Comparison of ENCODE assay signal across 14 cellular contexts in the genomic region with DNA sequence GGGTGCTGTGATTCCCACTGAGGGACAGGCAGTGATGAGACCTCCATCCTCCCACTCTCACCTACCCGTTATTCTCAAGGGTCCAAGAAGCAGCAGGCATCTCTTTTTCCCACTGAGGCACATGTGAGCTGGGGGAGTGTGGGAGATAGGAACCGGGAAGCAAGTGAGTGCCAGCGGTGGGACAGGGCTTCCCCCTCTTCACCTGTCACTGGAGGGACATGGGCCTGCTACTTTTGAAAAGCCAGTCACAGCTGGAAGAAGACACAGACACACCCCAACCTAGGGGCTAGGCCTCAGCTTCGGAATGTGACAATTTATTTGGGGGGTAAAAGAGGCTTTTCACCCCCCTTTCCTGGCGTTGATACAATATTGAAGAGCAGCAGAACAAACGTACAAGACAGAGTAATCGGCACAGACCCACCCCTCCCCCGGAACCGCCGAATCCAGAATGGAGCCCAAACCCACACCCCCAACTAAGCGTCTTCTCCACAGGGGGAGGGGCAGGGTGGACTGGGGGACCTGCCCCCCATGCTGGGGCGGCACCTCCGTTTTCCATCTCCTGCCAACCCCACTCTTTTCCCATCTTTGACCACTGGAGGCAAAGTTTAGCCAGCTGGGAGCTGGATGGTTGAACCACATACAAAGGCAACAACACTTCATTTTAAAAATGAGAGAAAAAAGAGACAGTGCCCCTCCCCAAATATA. TPM values are rescaled to one million over a fixed set of nuclear protein-coding genes. Genes with fewer than 3 reads are reported as not detected.
DNase-seq lines count a peak whose midpoint lies in the region; ATAC-seq and TF ChIP-seq lines count a peak whose summit lies in the region.
"Had no signal": no experiment of that assay in that cellular context is flagged by ENCODE, and none has a peak within 500 bp of the region (broad histone marks: within the 10 kb centered on the region; RNA-seq: fewer than 3 reads in every experiment).

No MANE protein-coding gene starts in this region.

- H3K9me3 Mint-ChIP-seq in activated naive CD8-positive, alpha-beta T cell treated with anti-CD3 and anti-CD28 coated beads for 36 hours: no peaks in the 10 kb centered on the region
- no peaks in the 10 kb centered on the region for H3K9me3 Mint-ChIP-seq in activated naive CD8-positive, alpha-beta T cell treated with anti-CD3 and anti-CD28 coated beads, Interleukin-2, amount 50 U/mL, for 24 hours
- H3K9me3 Mint-ChIP-seq: stimulated activated memory B cell treated with anti-CD40 and anti-IgM and Interleukin-4, amounts not matched to agents 10 μg/mL and 1 μg/mL and 100 μg/mL, for 72 hours had no signal

- no peak for ATAC-seq in activated naive CD8-positive, alpha-beta T cell treated with anti-CD3 and anti-CD28 coated beads, Interleukin-2, amount 50 U/mL, for 24 hours
- no peak for ATAC-seq in GM19395 (IDR thresholded peaks at IDR 0.05; ENCODE audit: unreplicated experiment)
- ATAC-seq in GM18519 (IDR thresholded peaks at IDR 0.05; ENCODE audit: low FRiP score, unreplicated experiment): no peak
- ATAC-seq: stimulated activated memory B cell treated with anti-CD40 and anti-IgM and Interleukin-4, amounts not matched to agents 10 μg/mL and 1 μg/mL and 100 μg/mL, for 72 hours had no signal

- no peak for DNase-seq in activated naive CD8-positive, alpha-beta T cell treated with anti-CD3 and anti-CD28 coated beads for 36 hours
- no peak for DNase-seq in activated naive CD8-positive, alpha-beta T cell treated with anti-CD3 and anti-CD28 coated beads, Interleukin-2, amount 50 U/mL, for 24 hours
- DNase-seq in Karpas-422: peak; percentile 65
- DNase-seq in choroid plexus epithelial cell (ENCODE audit: low read depth): no peak
- DNase-seq in sigmoid colon: peak; percentile 64
- no peak for DNase-seq in SW 1271 (lab: John Stamatoyannopoulos, UW)
- DNase-seq: activated gamma-delta T cell treated with Interleukin-2 at 50 U/mL for 16 hours, C1 segment of cervical spinal cord, NCI-H2029 treated with DMSO at 0.1 percent for 48 hours had no signal

- 64 to 76% methylated on average over 13 of the region's 13 CpGs for WGBS in sigmoid colon, 2 donors

- H3K4me1 Mint-ChIP-seq in activated naive CD8-positive, alpha-beta T cell treated with anti-CD3 and anti-CD28 coated beads for 36 hours: peaks cover 4% of the 10 kb centered on the region
- H3K4me1 Mint-ChIP-seq in activated naive CD8-positive, alpha-beta T cell treated with anti-CD3 and anti-CD28 coated beads, Interleukin-2, amount 50 U/mL, for 24 hours: no peaks in the 10 kb centered on the region

- H3K4me1 ChIP-seq in Karpas-422 (ENCODE audit: low read length): peaks cover 11% of the 10 kb centered on the region
- H3K4me1 ChIP-seq in sigmoid colon: peaks cover 0 to 54% (median 50%) of the 10 kb centered on the region in 4 donors

- TF ChIP-seq CTCF in choroid plexus epithelial cell (conservative IDR thresholded peaks at IDR 0.05; ENCODE audit: low read depth, low read length) (peak; percentile 41), sigmoid colon (IDR thresholded peaks at IDR 0.05) (no peak)

- H3K9me3 ChIP-seq in Karpas-422 (ENCODE audit: low read length): no peaks in the 10 kb centered on the region
- no peaks in the 10 kb centered on the region for H3K9me3 ChIP-seq in sigmoid colon

- no peaks in the 10 kb centered on the region for H3K9me2 ChIP-seq in Karpas-422 (replicated peaks; ENCODE audit: insufficient read depth, low read length)

- H3K4me3 ChIP-seq in Karpas-422 (ENCODE audit: low read length) (no peak overlapping the region), choroid plexus epithelial cell (ENCODE audit: low read depth, low read length) (no peak overlapping the region), sigmoid colon (no peak overlapping the region)

- H3K4me2 ChIP-seq in Karpas-422 (ENCODE audit: low read depth, low read length, poor library complexity, severe bottlenecking): no peak overlapping the region
- H3K4me2 ChIP-seq: KMS-11 had no signal

- TF ChIP-seq EP300 in sigmoid colon (IDR thresholded peaks at IDR 0.05): no peak

- peak overlapping the region; percentile 25 for H3K27ac Mint-ChIP-seq in activated naive CD8-positive, alpha-beta T cell treated with anti-CD3 and anti-CD28 coated beads for 36 hours
- no peak overlapping the region for H3K27ac Mint-ChIP-seq in activated naive CD8-positive, alpha-beta T cell treated with anti-CD3 and anti-CD28 coated beads, Interleukin-2, amount 50 U/mL, for 24 hours

- no peak overlapping the region for H3K9ac ChIP-seq in Karpas-422 (ENCODE audit: low read length)
- H3K9ac ChIP-seq: KMS-11, parathyroid adenoma had no signal

- H3K27me3 Mint-ChIP-seq in activated naive CD8-positive, alpha-beta T cell treated with anti-CD3 and anti-CD28 coated beads for 36 hours: no peaks in the 10 kb centered on the region
- H3K27me3 Mint-ChIP-seq in activated naive CD8-positive, alpha-beta T cell treated with anti-CD3 and anti-CD28 coated beads, Interleukin-2, amount 50 U/mL, for 24 hours: no peaks in the 10 kb centered on the region

- no peak overlapping the region for H2AFZ ChIP-seq in Karpas-422 (ENCODE audit: low read length)
- H2AFZ ChIP-seq: parathyroid adenoma had no signal

- no peaks in the 10 kb centered on the region for H3K79me2 ChIP-seq in Karpas-422 (ENCODE audit: low read length)
- H3K79me2 ChIP-seq: parathyroid adenoma had no signal

- H3K27me3 ChIP-seq in Karpas-422 (ENCODE audit: low read length): no peaks in the 10 kb centered on the region
- no peaks in the 10 kb centered on the region for H3K27me3 ChIP-seq in sigmoid colon

- H3K36me3 ChIP-seq in Karpas-422 (ENCODE audit: insufficient read depth, low read length) (no peaks in the 10 kb centered on the region), sigmoid colon (peaks cover 3 to 18% (median 12%) of the 10 kb centered on the region in 4 donors)

- no peak for TF ChIP-seq POLR2A in sigmoid colon (IDR thresholded peaks at IDR 0.05)

- H3K36me3 Mint-ChIP-seq in activated naive CD8-positive, alpha-beta T cell treated with anti-CD3 and anti-CD28 coated beads for 36 hours: peaks cover 2% of the 10 kb centered on the region
- no peaks in the 10 kb centered on the region for H3K36me3 Mint-ChIP-seq in activated naive CD8-positive, alpha-beta T cell treated with anti-CD3 and anti-CD28 coated beads, Interleukin-2, amount 50 U/mL, for 24 hours (ENCODE audit: low read depth)

- H4K20me1 ChIP-seq in Karpas-422 (ENCODE audit: insufficient read depth, low read depth, low read length): peaks cover 38% of the 10 kb centered on the region

- H3K4me3 Mint-ChIP-seq in activated naive CD8-positive, alpha-beta T cell treated with anti-CD3 and anti-CD28 coated beads for 36 hours: no peak overlapping the region
- H3K4me3 Mint-ChIP-seq in activated naive CD8-positive, alpha-beta T cell treated with anti-CD3 and anti-CD28 coated beads, Interleukin-2, amount 50 U/mL, for 24 hours: no peak overlapping the region
- H3K4me3 Mint-ChIP-seq: stimulated activated memory B cell treated with anti-CD40 and anti-IgM and Interleukin-4, amounts not matched to agents 10 μg/mL and 1 μg/mL and 100 μg/mL, for 72 hours had no signal

- H3K27ac ChIP-seq in Karpas-422 (ENCODE audit: low read length): no peak overlapping the region
- H3K27ac ChIP-seq in sigmoid colon: no peak overlapping the region
- H3K27ac ChIP-seq: KMS-11, parathyroid adenoma had no signal

- intact Hi-C loops in sigmoid colon (cut with DNase I): loop anchor here (5.0 kb wide), 1 partner anchor 89 kb away; no protein-coding TSS in a partner anchor

RNA-seq across cellular contexts. Expression of a gene that starts 10.7 kb away (rescaled TPM):
- total RNA-seq in activated naive CD8-positive, alpha-beta T cell treated with anti-CD3 and anti-CD28 coated beads for 36 hours: 100 to 1,000 TPM; 141 TPM
- 30.5 and 46.4 TPM in 2 replicates for total RNA-seq in Karpas-422 (2014; rRNA removed; shearing (Covaris generic); ENCODE audit: low replicate concordance)
- total RNA-seq in sigmoid colon: 10 to 100 TPM; 47.2 to 90.6 (median 59.3) TPM
- 10 to 100 TPM in 1 of 3 donors, 1 to 10 TPM in 2; 4.2 to 23.8 (median 5.1) TPM for polyA plus RNA-seq in sigmoid colon

RNA-seq across cellular contexts. Expression of a gene that starts 17.5 kb away (rescaled TPM):
- total RNA-seq in activated naive CD8-positive, alpha-beta T cell treated with anti-CD3 and anti-CD28 coated beads for 36 hours: under 1 TPM; 0.85 to 0.88 TPM
- not detected in 2 replicates for total RNA-seq in Karpas-422 (2014; rRNA removed; shearing (Covaris generic); ENCODE audit: low replicate concordance)
- 10 to 100 TPM in 1 of 4 donors, 1 to 10 TPM in 3; 3.9 to 14.4 (median 5.3) TPM for total RNA-seq in sigmoid colon
- polyA plus RNA-seq in sigmoid colon: 1 to 10 TPM in 1 of 3 donors, under 1 TPM in 1, not detected in 1; under 0.01 to 2.9 TPM

Comparison
In these comparisons a context has a peak if more than half of its experiments do, and no peak if none do; other contexts are left out.
1. DNase-seq: peak in Karpas-422 (single experiment) and sigmoid colon (single experiment); none in activated naive CD8-positive, alpha-beta T cell treated with anti-CD3 and anti-CD28 coated beads for 36 hours (single experiment), activated naive CD8-positive, alpha-beta T cell treated with anti-CD3 and anti-CD28 coated beads, Interleukin-2, amount 50 U/mL, for 24 hours (single experiment), choroid plexus epithelial cell (single experiment) and SW 1271 (0 of 2).